Comparison of ENCODE assay signal across 9 cellular contexts in the genomic region with DNA sequence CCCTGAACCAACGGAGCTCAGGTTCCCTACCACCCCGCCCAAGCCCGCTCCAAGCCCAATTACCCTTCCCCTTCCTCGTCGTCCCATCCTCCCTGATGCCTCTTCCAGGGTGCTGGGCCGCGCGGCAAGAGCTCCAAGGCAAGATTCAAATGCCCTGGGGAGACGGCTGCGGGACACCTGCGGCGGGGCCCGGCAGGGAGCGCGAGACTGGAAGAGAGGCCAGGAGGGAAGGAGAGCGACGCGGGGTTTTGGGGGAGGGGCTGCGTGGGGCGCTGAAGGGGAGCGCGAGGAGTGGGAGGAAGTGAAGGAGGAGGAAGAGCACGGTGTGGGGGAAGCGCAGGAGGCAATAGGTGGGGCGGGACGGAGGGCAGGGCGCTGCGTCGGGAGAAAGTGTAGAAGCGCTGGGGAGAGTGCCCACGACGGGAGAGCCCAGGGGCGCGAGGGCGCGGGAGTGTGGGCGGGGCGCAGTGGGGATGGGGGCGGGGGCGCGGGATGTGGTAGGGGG. TPM values are rescaled to one million over a fixed set of nuclear protein-coding genes. Genes with fewer than 3 reads are reported as not detected.
DNase-seq lines count a peak whose midpoint lies in the region; ATAC-seq and TF ChIP-seq lines count a peak whose summit lies in the region.
"Had no signal": no experiment of that assay in that cellular context is flagged by ENCODE, and none has a peak within 500 bp of the region (broad histone marks: within the 10 kb centered on the region; RNA-seq: fewer than 3 reads in every experiment).

No MANE protein-coding gene starts in this region.

- TF ChIP-seq CTCF in gastroesophageal sphincter (IDR thresholded peaks at IDR 0.05): peak in 3 of 4 experiments; percentile 7 to 33 (median 25)
- TF ChIP-seq CTCF in ovary (IDR thresholded peaks at IDR 0.05): no peak

- in situ Hi-C loops in HAP-1 (cut with MboI; ENCODE audit: low sequenced_read_pairs): no loop called here

- peak; percentile 22 to 60 for DNase-seq in HAP-1 (ENCODE audit: low spot score in 2 of 2)
- DNase-seq in T1000 (lab: John Stamatoyannopoulos, UW): peak; percentile 78
- peak in 4 of 5 donors; percentile 69 to 82 (median 78) for DNase-seq in ovary
- no peak for DNase-seq in DMS153 (lab: John Stamatoyannopoulos, UW)
- DNase-seq in activated T-cell treated with anti-CD3 and anti-CD28 coated beads, Interleukin-2, amount 50 U/mL, for 1 hour: no peak
- no peak for DNase-seq in RPMI8226
- DNase-seq in HuH-7.5 (ENCODE audit: low spot score): no peak

- peaks cover 6% of the 10 kb centered on the region for H3K4me1 ChIP-seq in HAP-1
- H3K4me1 ChIP-seq in gastroesophageal sphincter: peaks cover 0 to 64% (median 16%) of the 10 kb centered on the region in 3 donors
- peaks cover 17% of the 10 kb centered on the region for H3K4me1 ChIP-seq in ovary (ENCODE audit: insufficient read depth)

- 0% methylated on average over 1 to 18 of the region's 41 CpGs for WGBS in gastroesophageal sphincter (ENCODE audit: low coverage in 1 of 2), 2 donors
- WGBS in ovary, 3 donors: 1 to 2% (median 2%) methylated on average over 40 to 41 of the region's 41 CpGs

- no peak for TF ChIP-seq EP300 in gastroesophageal sphincter (IDR thresholded peaks at IDR 0.05)
- TF ChIP-seq EP300 in ovary (IDR thresholded peaks at IDR 0.05): no peak

- TF ChIP-seq POLR2A in gastroesophageal sphincter (IDR thresholded peaks at IDR 0.05) (no peak), ovary (IDR thresholded peaks at IDR 0.05) (no peak)

- H3K27ac ChIP-seq in gastroesophageal sphincter: peak overlapping the region; percentile 0 to 89 (median 82)
- H3K27ac ChIP-seq in ovary: peak overlapping the region; percentile 77 to 83

- intact Hi-C loops in ovary (cut with DNase I): no loop called here

- ATAC-seq in gastroesophageal sphincter: peak; percentile 28

- H3K27me3 ChIP-seq in HAP-1 (ENCODE audit: low read depth) (no peaks in the 10 kb centered on the region), gastroesophageal sphincter (peaks cover 14% of the 10 kb centered on the region), ovary (no peaks in the 10 kb centered on the region)

- H3K4me3 ChIP-seq in HAP-1 (peak overlapping the region; percentile 34), gastroesophageal sphincter (peak overlapping the region; percentile 23 to 69), ovary (peak overlapping the region; percentile 46)

- H3K36me3 ChIP-seq in HAP-1 (replicated peaks) (no peaks in the 10 kb centered on the region), gastroesophageal sphincter (no peaks in the 10 kb centered on the region), ovary (no peaks in the 10 kb centered on the region)

- H3K9me3 ChIP-seq in HAP-1 (no peaks in the 10 kb centered on the region), gastroesophageal sphincter (no peaks in the 10 kb centered on the region), ovary (no peaks in the 10 kb centered on the region)

RNA-seq across cellular contexts. Expression of a gene that starts 1.0 kb away (rescaled TPM):
- total RNA-seq in gastroesophageal sphincter (1 to 10 TPM in 2 of 4 donors, under 1 TPM in 1, not detected in 1; 0.62 to 3.1 (median 1.2) TPM), ovary (10 to 100 TPM in 1 of 7 donors, 1 to 10 TPM in 6; 1.9 to 52.4 (median 4.6) TPM)
- 1 to 10 TPM; 3.1 to 4.3 TPM for polyA plus RNA-seq in ovary
- total RNA-seq: T-helper 2 cell treated with Interferon-gamma antibody and Interleukin-4, amounts not matched to agents 100 ng/mL and 5 ng/mL, for 36 hours had no signal

Comparison
In these comparisons a context has a peak if more than half of its experiments do, and no peak if none do; other contexts are left out.
1. DNase-seq: peak in HAP-1 (2 of 2), T1000 (single experiment) and ovary (4 of 5); none in DMS153 (single experiment), activated T-cell treated with anti-CD3 and anti-CD28 coated beads, Interleukin-2, amount 50 U/mL, for 1 hour (single experiment), RPMI8226 (single experiment) and HuH-7.5 (single experiment).
2. CTCF ChIP-seq: peak in gastroesophageal sphincter (3 of 4); none in ovary (0 of 3).
3. Peak in every context shown above with its lines, with median percentiles within 50 percentile points of each other: H3K4me3 ChIP-seq.